ENCODE assay signal across 12 cellular contexts in genomic region chr14:100066984-100067383, GRCh38.
DNase-seq lines count a peak whose midpoint lies in the region; ATAC-seq and TF ChIP-seq lines count a peak whose summit lies in the region.
"Had no signal": no experiment of that assay in that cellular context is flagged by ENCODE, and none has a peak within 500 bp of the region (broad histone marks: within the 10 kb centered on the region; RNA-seq: fewer than 3 reads in every experiment).

No MANE protein-coding gene starts in this region.

- H3K4me1 Mint-ChIP-seq in dendritic cell treated with granulocyte-macrophage colony-stimulating factor and Interleukin-4, amounts not matched to agents 40 ng/mL and 50 ng/mL, for 4 days (ENCODE audit: low read depth) = peaks cover 86% of the 10 kb centered on the region
- H3K4me1 Mint-ChIP-seq in stimulated activated naive CD8-positive, alpha-beta T cell treated with anti-CD3 and anti-CD28 coated beads, Interleukin-15, Interleukin-2, amounts not matched to agents 100 ng/mL and 50 ng/mL, for 24 hours (ENCODE audit: low read depth) = peaks cover 100% of the 10 kb centered on the region

- H3K27ac Mint-ChIP-seq in dendritic cell treated with granulocyte-macrophage colony-stimulating factor and Interleukin-4, amounts not matched to agents 40 ng/mL and 50 ng/mL, for 4 days = peak overlapping the region; percentile 93
- peak overlapping the region; percentile 98 for H3K27ac Mint-ChIP-seq in stimulated activated naive CD8-positive, alpha-beta T cell treated with anti-CD3 and anti-CD28 coated beads, Interleukin-15, Interleukin-2, amounts not matched to agents 100 ng/mL and 50 ng/mL, for 24 hours
- H3K27ac Mint-ChIP-seq: HFFc6 had no signal

- peaks cover 38% of the 10 kb centered on the region for H3K36me3 Mint-ChIP-seq in dendritic cell treated with granulocyte-macrophage colony-stimulating factor and Interleukin-4, amounts not matched to agents 40 ng/mL and 50 ng/mL, for 4 days (ENCODE audit: low read depth)
- peaks cover 31% of the 10 kb centered on the region for H3K36me3 Mint-ChIP-seq in stimulated activated naive CD8-positive, alpha-beta T cell treated with anti-CD3 and anti-CD28 coated beads, Interleukin-15, Interleukin-2, amounts not matched to agents 100 ng/mL and 50 ng/mL, for 24 hours (ENCODE audit: low read depth)

- DNase-seq in activated CD4-positive, alpha-beta T cell treated with anti-CD3 and anti-CD28 coated beads for 48 hours = peak; percentile 63
- no peak for DNase-seq in activated CD4-positive, alpha-beta T cell treated with anti-CD3 and anti-CD28 coated beads, Interleukin-2, amount 50 U/mL, for 4 hours
- no peak for DNase-seq in HUDEP-2 (lab: John Stamatoyannopoulos, UW; ENCODE audit: unreplicated experiment in 76 of 76)
- DNase-seq: HFFc6, mammary epithelial cell, NCI-H2029 treated with DMSO at 0.1 percent for 48 hours had no signal

- peak overlapping the region; percentile 81 for H3K4me3 Mint-ChIP-seq in dendritic cell treated with granulocyte-macrophage colony-stimulating factor and Interleukin-4, amounts not matched to agents 40 ng/mL and 50 ng/mL, for 4 days
- H3K4me3 Mint-ChIP-seq in stimulated activated naive CD8-positive, alpha-beta T cell treated with anti-CD3 and anti-CD28 coated beads, Interleukin-15, Interleukin-2, amounts not matched to agents 100 ng/mL and 50 ng/mL, for 24 hours = peak overlapping the region; percentile 84
- H3K4me3 Mint-ChIP-seq: HFFc6 had no signal

- no peaks in the 10 kb centered on the region for H3K27me3 Mint-ChIP-seq in dendritic cell treated with granulocyte-macrophage colony-stimulating factor and Interleukin-4, amounts not matched to agents 40 ng/mL and 50 ng/mL, for 4 days
- no peaks in the 10 kb centered on the region for H3K27me3 Mint-ChIP-seq in stimulated activated naive CD8-positive, alpha-beta T cell treated with anti-CD3 and anti-CD28 coated beads, Interleukin-15, Interleukin-2, amounts not matched to agents 100 ng/mL and 50 ng/mL, for 24 hours

- intact Hi-C loops in dendritic cell treated with granulocyte-macrophage colony-stimulating factor and Interleukin-4, amounts not matched to agents 40 ng/mL and 50 ng/mL, for 4 days (cut with micrococcal nuclease) = no loop called here

- no peak for ATAC-seq in HG03457 (IDR thresholded peaks at IDR 0.05; ENCODE audit: unreplicated experiment)
- ATAC-seq in GM18502 (IDR thresholded peaks at IDR 0.05; ENCODE audit: poor library complexity, unreplicated experiment) = no peak
- ATAC-seq: gastroesophageal sphincter had no signal

- H3K9me3 Mint-ChIP-seq in dendritic cell treated with granulocyte-macrophage colony-stimulating factor and Interleukin-4, amounts not matched to agents 40 ng/mL and 50 ng/mL, for 4 days = no peaks in the 10 kb centered on the region
- no peaks in the 10 kb centered on the region for H3K9me3 Mint-ChIP-seq in stimulated activated naive CD8-positive, alpha-beta T cell treated with anti-CD3 and anti-CD28 coated beads, Interleukin-15, Interleukin-2, amounts not matched to agents 100 ng/mL and 50 ng/mL, for 24 hours
- H3K9me3 Mint-ChIP-seq: HFFc6 had no signal

- 0 out of 2 replicates have a peak, but pooled peaks have one; percentile 14 for TF ChIP-seq POLR2A in Raji (IDR thresholded peaks at IDR 0.05; ENCODE audit: insufficient read depth, low read depth, low read length)
